In the genomic region with DNA sequence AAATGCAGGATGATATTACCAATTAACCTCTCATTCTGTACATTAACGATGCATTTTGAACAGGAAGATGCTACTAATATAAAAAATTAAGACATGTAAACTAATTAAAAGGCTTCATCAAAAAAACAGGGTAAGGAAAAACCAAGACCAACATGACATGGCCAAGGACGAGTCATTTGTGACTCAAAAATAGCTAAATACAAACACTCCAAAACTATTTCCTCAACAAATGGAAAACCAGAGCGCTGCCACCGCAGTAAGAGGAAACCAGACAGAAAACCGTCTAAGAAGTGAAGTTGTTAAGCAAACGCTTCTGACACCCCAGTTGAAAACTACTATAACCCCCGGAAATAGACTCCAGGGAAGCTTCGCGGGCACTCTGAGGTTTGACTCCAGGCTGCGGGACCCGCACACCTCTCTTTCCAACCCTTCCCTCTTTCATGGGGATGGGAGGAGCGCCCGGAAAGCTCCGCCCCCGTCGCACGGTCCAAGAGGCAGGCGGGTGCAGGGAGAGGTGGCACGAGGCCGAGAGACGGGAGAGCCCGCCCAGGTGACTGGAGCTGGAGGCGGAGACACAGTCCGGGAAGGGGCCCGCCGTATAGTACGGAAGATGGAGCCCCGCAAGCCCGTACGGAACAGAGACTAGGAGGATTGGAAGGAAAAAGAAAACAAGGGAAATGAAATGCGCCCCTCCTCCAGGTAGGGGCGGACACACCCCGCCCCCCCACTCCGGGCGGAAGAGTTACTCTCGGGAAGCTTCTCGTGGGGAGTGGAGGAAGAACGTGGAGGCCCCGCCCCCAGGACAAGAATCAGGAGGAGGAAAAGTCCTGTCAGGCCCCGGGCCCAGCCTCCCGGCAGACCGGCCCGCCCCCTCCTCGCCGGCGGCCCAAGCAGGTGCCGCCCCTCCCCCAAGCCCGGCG, we compare ENCODE assay signal across 1 cellular context.
A peak's percentile ranks its signal among the peaks of the same experiment; 100 is the strongest.
TF ChIP-seq lines count a peak whose summit lies in the region.

No MANE protein-coding gene starts in this region.

TF ChIP-seq in K562, 482 proteins besides CTCF, POLR2A, EP300 and RAD21 (continued from another document):
- TF ChIP-seq MYC (IDR thresholded peaks at IDR 0.05; ENCODE audit: low read depth, low read length) (peak; percentile 87), MYC (CRISPR knock-in tag; IDR thresholded peaks at IDR 0.05; ENCODE audit: borderline replicate concordance, low read depth) (no peak), ZNF79 (CRISPR knock-in tag; IDR thresholded peaks at IDR 0.05; ENCODE audit: low read depth) (no peak), STAT5B (CRISPR knock-in tag; IDR thresholded peaks at IDR 0.05) (no peak), MGA (IDR thresholded peaks at IDR 0.05) (peak; percentile 63), PTTG1 (tag; IDR thresholded peaks at IDR 0.05; ENCODE audit: low read depth) (no peak), GABPB1 (CRISPR knock-in tag; IDR thresholded peaks at IDR 0.05) (0 out of 2 replicates have a peak, but pooled peaks have one; percentile 42), SUPT5H (IDR thresholded peaks at IDR 0.05) (peak; percentile 64), ZBTB33 (CRISPR knock-in tag; IDR thresholded peaks at IDR 0.05) (no peak), HDAC2 (IDR thresholded peaks at IDR 0.05) (0 out of 2 replicates have a peak, but pooled peaks have one; percentile 84), NFYB (IDR thresholded peaks at IDR 0.05; ENCODE audit: extremely low read depth, insufficient read length) (no peak), RUNX1 (IDR thresholded peaks at IDR 0.05; ENCODE audit: low read depth) (no peak), ZNF280B (CRISPR knock-in tag; IDR thresholded peaks at IDR 0.05) (no peak), ZEB2 (IDR thresholded peaks at IDR 0.05) (no peak), YY1 (IDR thresholded peaks at IDR 0.05; ENCODE audit: borderline replicate concordance in 1 of 3, control insufficient read depth in 1 of 3, extremely low read depth in 1 of 3, insufficient read depth in 3 of 3, insufficient read length in 1 of 3, insufficient replicate concordance in 2 of 3, low read depth in 1 of 3, low read length in 2 of 3) (peak in 2 of 3 experiments; percentile 37 to 55), ELF4 (CRISPR knock-in tag; IDR thresholded peaks at IDR 0.05) (no peak), ZNF23 (CRISPR knock-in tag; IDR thresholded peaks at IDR 0.05) (no peak), MCM3 (IDR thresholded peaks at IDR 0.05) (no peak), HNRNPLL (IDR thresholded peaks at IDR 0.05; ENCODE audit: low read depth, low read length, poor library complexity, severe bottlenecking) (peak; percentile 23), NCOA2 (IDR thresholded peaks at IDR 0.05; ENCODE audit: partially characterized antibody in 2 of 2) (no peak), MAZ (CRISPR knock-in tag; conservative IDR thresholded peaks at IDR 0.05 in 1 of 2, IDR thresholded peaks at IDR 0.05 in 1 of 2) (peak in 1 of 2 experiments; percentile 77; a peak in 2 of 4 replicates), JUND (IDR thresholded peaks at IDR 0.05; ENCODE audit: borderline replicate concordance, low read depth, low read length) (0 out of 2 replicates have a peak, but pooled peaks have one; percentile 19), JUND (tag; IDR thresholded peaks at IDR 0.05; ENCODE audit: borderline replicate concordance, low read depth, low read length) (no peak)
- TF ChIP-seq, protein P1, sequence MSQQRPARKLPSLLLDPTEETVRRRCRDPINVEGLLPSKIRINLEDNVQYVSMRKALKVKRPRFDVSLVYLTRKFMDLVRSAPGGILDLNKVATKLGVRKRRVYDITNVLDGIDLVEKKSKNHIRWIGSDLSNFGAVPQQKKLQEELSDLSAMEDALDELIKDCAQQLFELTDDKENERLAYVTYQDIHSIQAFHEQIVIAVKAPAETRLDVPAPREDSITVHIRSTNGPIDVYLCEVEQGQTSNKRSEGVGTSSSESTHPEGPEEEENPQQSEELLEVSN (IDR thresholded peaks at IDR 0.05; ENCODE audit: borderline replicate concordance in 1 of 2, extremely low read depth in 1 of 2, insufficient read depth in 1 of 2, insufficient read length in 1 of 2, low read depth in 1 of 2, low read length in 1 of 2, poor library complexity in 1 of 2, severe bottlenecking in 1 of 2): peak; percentile 36 to 71
- TF ChIP-seq, protein P2, sequence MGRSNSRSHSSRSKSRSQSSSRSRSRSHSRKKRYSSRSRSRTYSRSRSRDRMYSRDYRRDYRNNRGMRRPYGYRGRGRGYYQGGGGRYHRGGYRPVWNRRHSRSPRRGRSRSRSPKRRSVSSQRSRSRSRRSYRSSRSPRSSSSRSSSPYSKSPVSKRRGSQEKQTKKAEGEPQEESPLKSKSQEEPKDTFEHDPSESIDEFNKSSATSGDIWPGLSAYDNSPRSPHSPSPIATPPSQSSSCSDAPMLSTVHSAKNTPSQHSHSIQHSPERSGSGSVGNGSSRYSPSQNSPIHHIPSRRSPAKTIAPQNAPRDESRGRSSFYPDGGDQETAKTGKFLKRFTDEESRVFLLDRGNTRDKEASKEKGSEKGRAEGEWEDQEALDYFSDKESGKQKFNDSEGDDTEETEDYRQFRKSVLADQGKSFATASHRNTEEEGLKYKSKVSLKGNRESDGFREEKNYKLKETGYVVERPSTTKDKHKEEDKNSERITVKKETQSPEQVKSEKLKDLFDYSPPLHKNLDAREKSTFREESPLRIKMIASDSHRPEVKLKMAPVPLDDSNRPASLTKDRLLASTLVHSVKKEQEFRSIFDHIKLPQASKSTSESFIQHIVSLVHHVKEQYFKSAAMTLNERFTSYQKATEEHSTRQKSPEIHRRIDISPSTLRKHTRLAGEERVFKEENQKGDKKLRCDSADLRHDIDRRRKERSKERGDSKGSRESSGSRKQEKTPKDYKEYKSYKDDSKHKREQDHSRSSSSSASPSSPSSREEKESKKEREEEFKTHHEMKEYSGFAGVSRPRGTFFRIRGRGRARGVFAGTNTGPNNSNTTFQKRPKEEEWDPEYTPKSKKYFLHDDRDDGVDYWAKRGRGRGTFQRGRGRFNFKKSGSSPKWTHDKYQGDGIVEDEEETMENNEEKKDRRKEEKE (IDR thresholded peaks at IDR 0.05; ENCODE audit: borderline replicate concordance in 1 of 2, control insufficient read depth in 1 of 2, low read depth in 2 of 2, low read length in 1 of 2): peak in 1 of 2 experiments; percentile 28; a peak in 1 of 4 replicates
- TF ChIP-seq, protein P3, sequence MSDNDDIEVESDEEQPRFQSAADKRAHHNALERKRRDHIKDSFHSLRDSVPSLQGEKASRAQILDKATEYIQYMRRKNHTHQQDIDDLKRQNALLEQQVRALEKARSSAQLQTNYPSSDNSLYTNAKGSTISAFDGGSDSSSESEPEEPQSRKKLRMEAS (CRISPR knock-in tag; IDR thresholded peaks at IDR 0.05): peak; percentile 67
